Comparison of ENCODE assay signal across 25 cellular contexts in genomic region chr12:116779597-116779996, GRCh38.
"Had no signal": no experiment of that assay in that cellular context is flagged by ENCODE, and none has a peak within 500 bp of the region (broad histone marks: within the 10 kb centered on the region; RNA-seq: fewer than 3 reads in every experiment).

No MANE protein-coding gene starts in this region.

- H3K9me3 Mint-ChIP-seq: activated CD4-positive, alpha-beta memory T cell treated with anti-CD3 and anti-CD28 coated beads for 36 hours; activated CD4-positive, alpha-beta T cell treated with anti-CD3 and anti-CD28 coated beads, Interleukin-2, amount 10 ng/mL, durations not matched to agents 24 days and 14 days; activated naive CD4-positive, alpha-beta T cell treated with anti-CD3 and anti-CD28 coated beads for 36 hours; activated naive CD4-positive, alpha-beta T cell treated with anti-CD3 and anti-CD28 coated beads, Interleukin-2, amount 50 U/mL, for 24 hours; activated naive CD8-positive, alpha-beta T cell treated with anti-CD3 and anti-CD28 coated beads for 36 hours; activated naive CD8-positive, alpha-beta T cell treated with anti-CD3 and anti-CD28 coated beads, Interleukin-2, amount 50 U/mL, for 24 hours had no signal

- DNase-seq: activated CD4-positive, alpha-beta memory T cell treated with anti-CD3 and anti-CD28 coated beads for 36 hours; activated CD4-positive, alpha-beta T cell treated with anti-CD3 and anti-CD28 coated beads for 36 hours; activated CD4-positive, alpha-beta T cell treated with anti-CD3 and anti-CD28 coated beads, Interleukin-2, amount 10 ng/mL, durations not matched to agents 24 days and 14 days; activated CD4-positive, CD25-positive, alpha-beta regulatory T cell; activated CD4-positive, CD25-positive, alpha-beta regulatory T cell treated with anti-CD3 and anti-CD28 coated beads, Interleukin-2, amount 50 U/mL, for 72 hours; activated CD8-positive, alpha-beta memory T cell treated with anti-CD3 and anti-CD28 coated beads, Interleukin-2, amount 10 ng/mL, durations not matched to agents 7 days and 5 days; activated CD8-positive, alpha-beta memory T cell treated with anti-CD3 and anti-CD28 coated beads, Interleukin-2, amount 50 U/mL, for 4 hours; activated CD8-positive, alpha-beta T cell treated with anti-CD3 and anti-CD28 coated beads, Interleukin-2, amount 10 ng/mL, durations not matched to agents 7 days and 5 days; activated naive CD4-positive, alpha-beta T cell treated with anti-CD3 and anti-CD28 coated beads for 36 hours; activated naive CD8-positive, alpha-beta T cell treated with anti-CD3 and anti-CD28 coated beads for 36 hours; activated naive CD8-positive, alpha-beta T cell treated with anti-CD3 and anti-CD28 coated beads, Interleukin-2, amount 50 U/mL, for 24 hours; activated T-cell treated with anti-CD3 and anti-CD28 coated beads, Interleukin-2, amount 50 U/mL, for 1 hour; activated T-cell treated with anti-CD3 and anti-CD28 coated beads, Interleukin-2, amount 50 U/mL, for 48 hours; adrenal gland; amygdala; aorta; body of pancreas; caudate nucleus; effector CD8-positive, alpha-beta T cell; esophagus squamous epithelium; foreskin melanocyte; head of caudate nucleus; T-helper 2 cell had no signal

- H3K27ac Mint-ChIP-seq: activated CD4-positive, alpha-beta memory T cell treated with anti-CD3 and anti-CD28 coated beads for 36 hours; activated CD4-positive, alpha-beta T cell treated with anti-CD3 and anti-CD28 coated beads for 36 hours; activated CD4-positive, alpha-beta T cell treated with anti-CD3 and anti-CD28 coated beads, Interleukin-2, amount 10 ng/mL, durations not matched to agents 24 days and 14 days; activated CD8-positive, alpha-beta memory T cell treated with anti-CD3 and anti-CD28 coated beads, Interleukin-2, amount 10 ng/mL, durations not matched to agents 7 days and 5 days; activated CD8-positive, alpha-beta T cell treated with anti-CD3 and anti-CD28 coated beads, Interleukin-2, amount 10 ng/mL, durations not matched to agents 7 days and 5 days; activated naive CD4-positive, alpha-beta T cell treated with anti-CD3 and anti-CD28 coated beads for 36 hours; activated naive CD4-positive, alpha-beta T cell treated with anti-CD3 and anti-CD28 coated beads, Interleukin-2, amount 50 U/mL, for 24 hours; activated naive CD8-positive, alpha-beta T cell treated with anti-CD3 and anti-CD28 coated beads for 36 hours; activated naive CD8-positive, alpha-beta T cell treated with anti-CD3 and anti-CD28 coated beads, Interleukin-2, amount 50 U/mL, for 24 hours had no signal

- H3K9me3 ChIP-seq: adrenal gland, body of pancreas, esophagus squamous epithelium had no signal

- H3K27me3 Mint-ChIP-seq: activated CD4-positive, alpha-beta memory T cell treated with anti-CD3 and anti-CD28 coated beads for 36 hours; activated CD4-positive, alpha-beta T cell treated with anti-CD3 and anti-CD28 coated beads for 36 hours; activated CD4-positive, alpha-beta T cell treated with anti-CD3 and anti-CD28 coated beads, Interleukin-2, amount 10 ng/mL, durations not matched to agents 24 days and 14 days; activated CD8-positive, alpha-beta memory T cell treated with anti-CD3 and anti-CD28 coated beads, Interleukin-2, amount 10 ng/mL, durations not matched to agents 7 days and 5 days; activated naive CD4-positive, alpha-beta T cell treated with anti-CD3 and anti-CD28 coated beads, Interleukin-2, amount 50 U/mL, for 24 hours; activated naive CD8-positive, alpha-beta T cell treated with anti-CD3 and anti-CD28 coated beads for 36 hours; activated naive CD8-positive, alpha-beta T cell treated with anti-CD3 and anti-CD28 coated beads, Interleukin-2, amount 50 U/mL, for 24 hours had no signal

- H3K4me1 ChIP-seq: adrenal gland, body of pancreas, esophagus squamous epithelium had no signal

- H3K27ac ChIP-seq: adrenal gland, body of pancreas, epithelial cell of prostate, esophagus squamous epithelium had no signal

- H3K4me1 Mint-ChIP-seq: activated CD4-positive, alpha-beta T cell treated with anti-CD3 and anti-CD28 coated beads for 36 hours; activated CD4-positive, alpha-beta T cell treated with anti-CD3 and anti-CD28 coated beads, Interleukin-2, amount 10 ng/mL, durations not matched to agents 24 days and 14 days; activated CD8-positive, alpha-beta memory T cell treated with anti-CD3 and anti-CD28 coated beads, Interleukin-2, amount 10 ng/mL, durations not matched to agents 7 days and 5 days; activated naive CD4-positive, alpha-beta T cell treated with anti-CD3 and anti-CD28 coated beads, Interleukin-2, amount 50 U/mL, for 24 hours; activated naive CD8-positive, alpha-beta T cell treated with anti-CD3 and anti-CD28 coated beads for 36 hours; activated naive CD8-positive, alpha-beta T cell treated with anti-CD3 and anti-CD28 coated beads, Interleukin-2, amount 50 U/mL, for 24 hours had no signal

- H3K27me3 ChIP-seq: adrenal gland, body of pancreas, esophagus squamous epithelium had no signal

- H3K4me3 ChIP-seq: adrenal gland, body of pancreas, esophagus squamous epithelium had no signal

- ATAC-seq: activated CD4-positive, alpha-beta T cell treated with anti-CD3 and anti-CD28 coated beads for 36 hours; activated CD8-positive, alpha-beta memory T cell treated with anti-CD3 and anti-CD28 coated beads, Interleukin-2, amount 10 ng/mL, durations not matched to agents 7 days and 5 days; activated CD8-positive, alpha-beta T cell treated with anti-CD3 and anti-CD28 coated beads, Interleukin-2, amount 10 ng/mL, durations not matched to agents 7 days and 5 days; activated naive CD8-positive, alpha-beta T cell treated with anti-CD3 and anti-CD28 coated beads, Interleukin-2, amount 50 U/mL, for 24 hours; body of pancreas had no signal

- H3K36me3 ChIP-seq: adrenal gland, esophagus squamous epithelium had no signal

- H3K4me3 Mint-ChIP-seq: activated CD4-positive, alpha-beta memory T cell treated with anti-CD3 and anti-CD28 coated beads for 36 hours; activated CD4-positive, alpha-beta T cell treated with anti-CD3 and anti-CD28 coated beads for 36 hours; activated CD4-positive, alpha-beta T cell treated with anti-CD3 and anti-CD28 coated beads, Interleukin-2, amount 10 ng/mL, durations not matched to agents 24 days and 14 days; activated CD8-positive, alpha-beta memory T cell treated with anti-CD3 and anti-CD28 coated beads, Interleukin-2, amount 10 ng/mL, durations not matched to agents 7 days and 5 days; activated CD8-positive, alpha-beta T cell treated with anti-CD3 and anti-CD28 coated beads, Interleukin-2, amount 10 ng/mL, durations not matched to agents 7 days and 5 days; activated naive CD4-positive, alpha-beta T cell treated with anti-CD3 and anti-CD28 coated beads for 36 hours; activated naive CD4-positive, alpha-beta T cell treated with anti-CD3 and anti-CD28 coated beads, Interleukin-2, amount 50 U/mL, for 24 hours; activated naive CD8-positive, alpha-beta T cell treated with anti-CD3 and anti-CD28 coated beads for 36 hours; activated naive CD8-positive, alpha-beta T cell treated with anti-CD3 and anti-CD28 coated beads, Interleukin-2, amount 50 U/mL, for 24 hours had no signal
